32 cellular contexts compared by ENCODE assay signal in genomic region chr11:124543554-124543953, GRCh38. TPM values are rescaled to one million over a fixed set of nuclear protein-coding genes. Genes with fewer than 3 reads are reported as not detected.
"Had no signal": no experiment of that assay in that cellular context is flagged by ENCODE, and none has a peak within 500 bp of the region (broad histone marks: within the 10 kb centered on the region; RNA-seq: fewer than 3 reads in every experiment).

Gene OR8B12, minus strand, starts transcription at chr11:124543654. Its CDS starts 0 bp downstream, at chr11:124543654.

- H3K27me3 ChIP-seq: dorsolateral prefrontal cortex, esophagus squamous epithelium, gastrocnemius medialis, heart right ventricle, left lung had no signal

- H3K36me3 Mint-ChIP-seq: memory B cell had no signal

- H3K27ac Mint-ChIP-seq: memory B cell had no signal

- FAIRE-seq: colon, endothelial cell of umbilical vein, islet of Langerhans, keratinocyte had no signal

- H3K27ac ChIP-seq: coronary artery, dorsolateral prefrontal cortex, esophagus squamous epithelium, gastrocnemius medialis, heart right ventricle, left lung, lower lobe of right lung had no signal

- H3K9me3 Mint-ChIP-seq: memory B cell had no signal

- H3K4me3 Mint-ChIP-seq: memory B cell had no signal

- H3K36me3 ChIP-seq: esophagus squamous epithelium, gastrocnemius medialis, heart right ventricle, left lung, lower lobe of right lung had no signal

- DNase-seq: dermis blood vessel endothelial cell; dorsolateral prefrontal cortex; effector CD4-positive, alpha-beta T cell; effector memory CD4-positive, alpha-beta T cell; esophagus squamous epithelium; foreskin fibroblast; foreskin melanocyte; gastrocnemius medialis; glutamatergic neuron; head of caudate nucleus; heart right ventricle; hippocampal formation; left cardiac atrium; left lung; left ventricle myocardium superior; lower lobe of right lung; mesendoderm; midbrain had no signal

- ATAC-seq: gastrocnemius medialis, heart right ventricle, left cardiac atrium, left lung, left ventricle myocardium superior, lower lobe of right lung had no signal

- H3K9me3 ChIP-seq: esophagus squamous epithelium, gastrocnemius medialis, heart right ventricle, left lung, lower lobe of right lung had no signal

- H3K4me1 Mint-ChIP-seq: memory B cell had no signal

- H3K4me3 ChIP-seq: coronary artery, dorsolateral prefrontal cortex, esophagus squamous epithelium, gastrocnemius medialis, heart right ventricle, left lung, lower lobe of right lung had no signal

- H3K4me1 ChIP-seq: esophagus squamous epithelium, gastrocnemius medialis, heart right ventricle, left lung, lower lobe of right lung had no signal

RNA-seq across cellular contexts. Expression of gene OR8B12, which starts in this region (rescaled TPM):
- total RNA-seq: dermis blood vessel endothelial cell, dorsolateral prefrontal cortex, endothelial cell of umbilical vein, epithelial cell of proximal tubule, esophagus squamous epithelium, gastrocnemius medialis, glomerular endothelial cell, heart right ventricle, kidney epithelial cell, left cardiac atrium, left lung, left ventricle myocardium superior, lower leg skin, lower lobe of right lung, lung microvascular endothelial cell, mononuclear cell, mucosa of gallbladder had no signal
- polyA plus RNA-seq: endothelial cell of umbilical vein, esophagus, heart right ventricle, keratinocyte had no signal
